27 cellular contexts compared by ENCODE assay signal in the genomic region with DNA sequence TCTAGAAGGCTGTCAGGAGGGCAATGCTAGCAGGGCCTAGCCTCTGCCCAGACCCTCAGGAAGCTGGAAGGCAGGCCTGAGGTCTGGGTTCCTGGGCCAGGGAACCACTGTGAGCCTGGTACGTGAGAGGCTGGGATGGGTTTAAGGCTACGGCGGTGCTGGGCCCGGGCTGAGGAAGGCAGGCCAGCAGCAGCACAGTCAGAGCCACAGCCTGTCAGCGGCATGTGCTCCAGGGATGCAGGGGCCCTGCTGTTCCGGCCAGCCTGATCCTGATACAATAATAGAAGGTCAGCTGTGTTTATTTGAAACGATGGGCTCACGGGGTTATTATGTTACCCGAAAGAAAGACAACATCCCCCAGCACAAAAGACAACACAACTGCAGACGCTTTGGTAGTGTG.
DNase-seq lines count a peak whose midpoint lies in the region; ATAC-seq and TF ChIP-seq lines count a peak whose summit lies in the region.
"Had no signal": no experiment of that assay in that cellular context is flagged by ENCODE, and none has a peak within 500 bp of the region (broad histone marks: within the 10 kb centered on the region; RNA-seq: fewer than 3 reads in every experiment).

No MANE protein-coding gene starts in this region.

- H4K91ac ChIP-seq in H9 (ENCODE audit: insufficient read length, low read depth, low read length) = no peak overlapping the region

- H3K9ac ChIP-seq in H9 (ENCODE audit: extremely low read depth, insufficient read length, low read length) = no peak overlapping the region
- H3K9ac ChIP-seq: parathyroid adenoma had no signal

- no peak overlapping the region for H4K8ac ChIP-seq in H9 (replicated peaks; ENCODE audit: insufficient read length, low read depth, low read length)

- H3K4me3 ChIP-seq in left ventricle myocardium inferior = no peak overlapping the region
- H3K4me3 ChIP-seq: heart left ventricle, stomach, uterus had no signal

- no peak overlapping the region for H2BK120ac ChIP-seq in H9 (ENCODE audit: low read depth, low read length, poor library complexity, severe bottlenecking)

- no peak overlapping the region for H3K4ac ChIP-seq in H9 (ENCODE audit: low read depth, low read length)

- no peak overlapping the region for H3K18ac ChIP-seq in H9 (ENCODE audit: insufficient read length, low read depth, low read length)

- H3K36me3 ChIP-seq in left ventricle myocardium inferior = no peaks in the 10 kb centered on the region
- H3K36me3 ChIP-seq: heart left ventricle, stomach, uterus had no signal

- no peaks in the 10 kb centered on the region for H3K79me1 ChIP-seq in H9 (ENCODE audit: insufficient read depth, low read depth, low read length, poor library complexity, severe bottlenecking)

- H3K9me3 Mint-ChIP-seq in brain (peaks cover 0 to 2% (median 0%) of the 10 kb centered on the region in 5 experiments), nephron (no peaks in the 10 kb centered on the region), type B pancreatic cell (no peaks in the 10 kb centered on the region), H9 (no peaks in the 10 kb centered on the region)
- H3K9me3 Mint-ChIP-seq: activated CD4-positive, alpha-beta memory T cell treated with anti-CD3 and anti-CD28 coated beads, Interleukin-2, amount 10 ng/mL, durations not matched to agents 7 days and 5 days; CD4-positive, CD25-positive, alpha-beta regulatory T cell; effector memory CD8-positive, alpha-beta T cell; immature natural killer cell had no signal

- ATAC-seq in Right ventricle myocardium inferior = peak; percentile 59
- ATAC-seq: effector memory CD8-positive, alpha-beta T cell; T-helper 17 cell had no signal

- WGBS in H9 (ENCODE audit: extremely low coverage, insufficient read length, low lambda C conversion rate) = no CpG with 5 or more reads among the region's 10 CpGs

- no peak for DNase-seq in Right ventricle myocardium inferior (ENCODE audit: missing footprints)
- no peak for DNase-seq in left ventricle myocardium inferior
- DNase-seq in type B pancreatic cell (ENCODE audit: extremely low spot score, unreplicated experiment) = no peak
- DNase-seq in H9 = no peak
- no peak for DNase-seq in SKM-1 treated with dmso at 0.1 percent for 144 hours (lab: John Stamatoyannopoulos, UW; ENCODE audit: unreplicated experiment)
- no peak for DNase-seq in DMS114 treated with DMSO at 0.1 percent for 48 hours (lab: John Stamatoyannopoulos, UW; ENCODE audit: unreplicated experiment)
- DNase-seq: activated CD4-positive, alpha-beta memory T cell treated with anti-CD3 and anti-CD28 coated beads, Interleukin-2, amount 10 ng/mL, durations not matched to agents 7 days and 5 days; activated naive CD4-positive, alpha-beta T cell treated with Interleukin-2 at 50 U/mL for 16 hours; activated T-cell treated with anti-CD3 and anti-CD28 coated beads, Interleukin-2, amount 50 U/mL, for 1 hour; anterior cingulate cortex; CD4-positive, CD25-positive, alpha-beta regulatory T cell; DMS79 treated with DMSO at 0.1 percent for 48 hours; effector memory CD8-positive, alpha-beta T cell; heart left ventricle; immature natural killer cell; MM.1S; NCI-H187; NCI-H510A treated with DMSO at 0.1 percent for 48 hours; OCI-M1; SIG-M5; stimulated activated CD4-positive, alpha-beta T cell treated with anti-CD3 and anti-CD28 coated beads, Interleukin-4, amount 100 ng/mL, for 1 hour; stomach; T-helper 17 cell; uterus had no signal

- no peak overlapping the region for H2BK12ac ChIP-seq in H9 (ENCODE audit: insufficient read length, low read depth, low read length)

- H2AFZ ChIP-seq in H9 (ENCODE audit: low read length) = no peak overlapping the region
- H2AFZ ChIP-seq: parathyroid adenoma had no signal

- no peak overlapping the region for H2BK20ac ChIP-seq in H9 (ENCODE audit: low read depth, low read length, poor library complexity, severe bottlenecking)

- H3T11ph ChIP-seq in H9 (ENCODE audit: low read length) = no peak overlapping the region

- no peak for TF ChIP-seq CTCF in left ventricle myocardium inferior (IDR thresholded peaks at IDR 0.05; ENCODE audit: borderline replicate concordance)
- TF ChIP-seq CTCF in brain (conservative IDR thresholded peaks at IDR 0.05) = no peak
- no peak for TF ChIP-seq CTCF in nephron (IDR thresholded peaks at IDR 0.05; ENCODE audit: unreplicated experiment in 3 of 3)
- no peak for TF ChIP-seq CTCF in type B pancreatic cell (conservative IDR thresholded peaks at IDR 0.05)
- TF ChIP-seq CTCF in H9 (conservative IDR thresholded peaks at IDR 0.05) = no peak

- no peak overlapping the region for H3K23ac ChIP-seq in H9 (ENCODE audit: insufficient read length, low read depth, low read length)

- no peak overlapping the region for H2BK15ac ChIP-seq in H9 (ENCODE audit: low read depth, low read length)

- H3K14ac ChIP-seq in H9 (ENCODE audit: insufficient read depth, low read length) = no peak overlapping the region

- H3K79me2 ChIP-seq in H9 (ENCODE audit: insufficient read depth, low read length) = no peaks in the 10 kb centered on the region
- H3K79me2 ChIP-seq: parathyroid adenoma had no signal

- H2BK5ac ChIP-seq in H9 (ENCODE audit: insufficient read length, low read length) = no peak overlapping the region

- intact Hi-C loops in Right ventricle myocardium inferior (cut with DNase I) = no loop called here
- intact Hi-C loops in left ventricle myocardium inferior (cut with micrococcal nuclease) = no loop called here

- H3K23me2 ChIP-seq in H9 (ENCODE audit: insufficient read length, low read depth, low read length, poor library complexity, severe bottlenecking) = no peaks in the 10 kb centered on the region

- no peak overlapping the region for H4K5ac ChIP-seq in H9 (ENCODE audit: insufficient read length, low read depth, low read length)

- H3K36me3 Mint-ChIP-seq in brain = no peaks in the 10 kb centered on the region
- no peaks in the 10 kb centered on the region for H3K36me3 Mint-ChIP-seq in nephron (ENCODE audit: low read depth)
- H3K36me3 Mint-ChIP-seq in type B pancreatic cell = no peaks in the 10 kb centered on the region
- no peaks in the 10 kb centered on the region; a peak in 1 of 7 replicates for H3K36me3 Mint-ChIP-seq in H9 (ENCODE audit: insufficient read depth in 1 of 3, low read depth in 3 of 3)
- H3K36me3 Mint-ChIP-seq: CD4-positive, CD25-positive, alpha-beta regulatory T cell had no signal

- H3K4me2 ChIP-seq in H9 (ENCODE audit: insufficient read depth, insufficient read length, low read length) = no peak overlapping the region

- H3K27ac ChIP-seq in left ventricle myocardium inferior (replicated peaks) = no peak overlapping the region
- no peak overlapping the region for H3K27ac ChIP-seq in H9 (ENCODE audit: insufficient read length, low read depth, low read length)
- H3K27ac ChIP-seq: parathyroid adenoma, stomach, uterus had no signal

- H3K27me3 Mint-ChIP-seq in brain (peaks cover 11% of the 10 kb centered on the region), nephron (ENCODE audit: low read depth) (peaks cover 4% of the 10 kb centered on the region), type B pancreatic cell (peaks cover 3% of the 10 kb centered on the region), H9 (ENCODE audit: low read depth) (peaks cover 8% of the 10 kb centered on the region)
- H3K27me3 Mint-ChIP-seq: activated CD4-positive, alpha-beta memory T cell treated with anti-CD3 and anti-CD28 coated beads, Interleukin-2, amount 10 ng/mL, durations not matched to agents 7 days and 5 days; CD4-positive, CD25-positive, alpha-beta regulatory T cell had no signal

- H3K4me1 Mint-ChIP-seq in brain (peaks cover 57% of the 10 kb centered on the region), nephron (peaks cover 55% of the 10 kb centered on the region), type B pancreatic cell (ENCODE audit: unreplicated experiment) (peaks cover 22% of the 10 kb centered on the region), H9 (peaks cover 37 to 53% of the 10 kb centered on the region in 2 experiments)
- H3K4me1 Mint-ChIP-seq: activated CD4-positive, alpha-beta memory T cell treated with anti-CD3 and anti-CD28 coated beads, Interleukin-2, amount 10 ng/mL, durations not matched to agents 7 days and 5 days; immature natural killer cell had no signal

- no peaks in the 10 kb centered on the region for H4K20me1 ChIP-seq in H9 (ENCODE audit: control insufficient read depth, insufficient read depth, insufficient read length)

- H3K4me3 Mint-ChIP-seq in brain (no peak overlapping the region), nephron (peak overlapping the region in 1 of 3 experiments; percentile 48), type B pancreatic cell (no peak overlapping the region), H9 (no peak overlapping the region)
- H3K4me3 Mint-ChIP-seq: activated CD4-positive, alpha-beta memory T cell treated with anti-CD3 and anti-CD28 coated beads, Interleukin-2, amount 10 ng/mL, durations not matched to agents 7 days and 5 days; CD4-positive, CD25-positive, alpha-beta regulatory T cell; effector memory CD8-positive, alpha-beta T cell; immature natural killer cell; T-helper 17 cell had no signal

- no peaks in the 10 kb centered on the region for H3K4me1 ChIP-seq in left ventricle myocardium inferior
- H3K4me1 ChIP-seq in H9 (ENCODE audit: insufficient read depth, low read length) = no peaks in the 10 kb centered on the region; the same call in none of the 2 replicates
- H3K4me1 ChIP-seq: uterus had no signal

- H3K56ac ChIP-seq in H9 (ENCODE audit: insufficient read length, low read depth, low read length) = no peak overlapping the region

- H3K27ac Mint-ChIP-seq in brain (peak overlapping the region; percentile 51 to 96 (median 78)), nephron (peak overlapping the region; percentile 3 to 91 (median 58)), type B pancreatic cell (peak overlapping the region; percentile 48), H9 (peak overlapping the region in 1 of 3 experiments; percentile 8; a peak in 1 of 7 replicates)
- H3K27ac Mint-ChIP-seq: activated CD4-positive, alpha-beta memory T cell treated with anti-CD3 and anti-CD28 coated beads, Interleukin-2, amount 10 ng/mL, durations not matched to agents 7 days and 5 days; CD4-positive, CD25-positive, alpha-beta regulatory T cell; effector memory CD8-positive, alpha-beta T cell; immature natural killer cell; T-helper 17 cell had no signal

- H3K27me3 ChIP-seq in left ventricle myocardium inferior (ENCODE audit: low read depth) (no peaks in the 10 kb centered on the region), H9 (ENCODE audit: insufficient read depth, low read length) (no peaks in the 10 kb centered on the region)
- H3K27me3 ChIP-seq: heart left ventricle, stomach, uterus had no signal

- H3K9me3 ChIP-seq in left ventricle myocardium inferior (replicated peaks) (no peaks in the 10 kb centered on the region), H9 (ENCODE audit: control insufficient read depth, low read depth, low read length) (no peaks in the 10 kb centered on the region)
- H3K9me3 ChIP-seq: heart left ventricle, stomach, uterus had no signal

- no peak overlapping the region for H2AK5ac ChIP-seq in H9 (ENCODE audit: insufficient read length, low read length)
